Comparison of ENCODE assay signal across 17 cellular contexts in the genomic region with DNA sequence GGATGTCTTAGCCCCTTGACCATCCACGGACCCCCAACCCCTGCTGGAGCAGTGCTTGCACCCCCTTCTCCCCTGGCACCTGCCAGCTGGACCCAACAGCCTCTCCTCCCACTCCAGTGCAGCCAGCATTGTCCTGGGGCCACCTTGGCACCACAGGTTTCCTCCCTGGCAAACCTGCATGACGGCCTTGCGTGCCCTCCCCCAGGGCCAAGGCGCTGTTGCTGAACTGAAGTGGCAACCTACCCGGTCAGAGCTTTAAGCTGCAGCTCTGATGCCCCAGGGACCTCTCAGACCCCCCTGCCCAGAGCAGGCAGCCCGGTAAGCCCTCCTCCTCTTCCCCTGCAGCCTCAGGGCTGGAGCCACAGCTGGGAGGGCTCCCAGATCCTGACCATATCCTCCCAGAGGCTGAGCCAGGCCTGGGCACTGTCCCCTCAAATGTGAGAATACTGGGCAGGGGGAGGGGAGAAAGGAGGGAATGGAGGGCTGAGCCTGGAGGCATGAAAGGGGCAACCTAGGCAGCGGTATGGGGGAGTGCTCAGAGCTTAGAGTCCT. TPM values are rescaled to one million over a fixed set of nuclear protein-coding genes. Genes with fewer than 3 reads are reported as not detected.
A peak's percentile ranks its signal among the peaks of the same experiment; 100 is the strongest.
DNase-seq lines count a peak whose midpoint lies in the region; ATAC-seq and TF ChIP-seq lines count a peak whose summit lies in the region.
"Had no signal": no experiment of that assay in that cellular context is flagged by ENCODE, and none has a peak within 500 bp of the region (broad histone marks: within the 10 kb centered on the region; RNA-seq: fewer than 3 reads in every experiment).

No MANE protein-coding gene starts in this region.

- DNase-seq in NT2/D1 (ENCODE audit: low read depth, low spot score) (no peak), left lung (peak in 1 of 2 donors; percentile 43), posterior vena cava (ENCODE audit: low spot score) (peak; percentile 28), DMS53 treated with DMSO at 0.1 percent for 48 hours (lab: John Stamatoyannopoulos, UW; ENCODE audit: unreplicated experiment) (no peak), KG1 (lab: John Stamatoyannopoulos, UW) (no peak)
- DNase-seq: activated CD4-positive, alpha-beta T cell treated with anti-CD3 and anti-CD28 coated beads, Interleukin-2, amount 10 ng/mL, durations not matched to agents 7 days and 5 days; activated gamma-delta T cell treated with Interleukin-2 at 50 U/mL for 16 hours; adrenal gland; caudate nucleus; naive thymus-derived CD8-positive, alpha-beta T cell; NCI-H1092 treated with DMSO at 0.1 percent for 48 hours; SHP77; stimulated activated CD4-positive, alpha-beta T cell treated with anti-CD3 and anti-CD28 coated beads, Interleukin-4, amount 100 ng/mL, for 24 hours had no signal

- H3K9me3 ChIP-seq in NT2/D1 (ENCODE audit: insufficient read depth, low read length) (no peaks in the 10 kb centered on the region), left lung (no peaks in the 10 kb centered on the region)
- H3K9me3 ChIP-seq: adrenal gland had no signal

- H3K36me3 ChIP-seq in NT2/D1 (ENCODE audit: insufficient read depth, insufficient read length, low read length) (no peaks in the 10 kb centered on the region), left lung (no peaks in the 10 kb centered on the region)
- H3K36me3 ChIP-seq: adrenal gland had no signal

- intact Hi-C loops in left lung (cut with DNase I) (no loop called here), posterior vena cava (cut with DNase I) (no loop called here)

- H3K4me3 ChIP-seq in NT2/D1 (ENCODE audit: insufficient read length, low read depth) (no peak overlapping the region), left lung (no peak overlapping the region)
- H3K4me3 ChIP-seq: adrenal gland, K562 had no signal

- H3K27me3 ChIP-seq in NT2/D1 (ENCODE audit: insufficient read depth, insufficient read length) (no peaks in the 10 kb centered on the region), left lung (no peaks in the 10 kb centered on the region)
- H3K27me3 ChIP-seq: adrenal gland had no signal

- ATAC-seq in left lung (peak; percentile 40), GM18870 (IDR thresholded peaks at IDR 0.05; ENCODE audit: unreplicated experiment) (no peak)
- ATAC-seq: K562; naive thymus-derived CD8-positive, alpha-beta T cell had no signal

- no peak for TF ChIP-seq CTCF in C4-2B (conservative IDR thresholded peaks at IDR 0.05)
- TF ChIP-seq CTCF in left lung (IDR thresholded peaks at IDR 0.05), result no peak

- H3K27ac ChIP-seq in C4-2B (peak overlapping the region; percentile 97), left lung (no peak overlapping the region)

- peaks cover 20% of the 10 kb centered on the region for H3K4me1 ChIP-seq in NT2/D1 (ENCODE audit: insufficient read depth, insufficient read length)
- peaks cover 6 to 11% of the 10 kb centered on the region in 2 donors for H3K4me1 ChIP-seq in left lung

- peak overlapping the region; percentile 58 for H3K9ac ChIP-seq in NT2/D1 (ENCODE audit: insufficient read length, low read depth)

RNA-seq across cellular contexts. Expression of gene LRRC75B, which starts 1.8 kb away (rescaled TPM):
- 10 to 100 TPM in 1 of 2 donors, 1 to 10 TPM in 1; 6.8 to 11.4 TPM for total RNA-seq in left lung
- 1 to 10 TPM; 6.6 to 9.3 TPM for total RNA-seq in posterior vena cava
- total RNA-seq: naive thymus-derived CD8-positive, alpha-beta T cell; OCI-LY7 had no signal

RNA-seq across cellular contexts. Expression of gene GGT1, which starts 8.3 kb away (rescaled TPM):
- total RNA-seq in left lung (10 to 100 TPM; 42.5 to 96.4 TPM), posterior vena cava (1 to 10 TPM; 5.1 to 6.3 TPM)

RNA-seq across cellular contexts. Expression of gene SNRPD3, which starts 38.8 kb away (rescaled TPM):
- total RNA-seq in left lung, result 10 to 100 TPM; 62.7 to 67.3 TPM
- total RNA-seq in posterior vena cava, result 10 to 100 TPM; 42.5 to 54.0 TPM

RNA-seq across cellular contexts. Expression of gene GUCD1, which starts 39.7 kb away (rescaled TPM):
- 100 to 1,000 TPM; 115 to 188 TPM for total RNA-seq in left lung
- 10 to 100 TPM; 73.5 to 82.1 TPM for total RNA-seq in posterior vena cava

Comparison
In these comparisons a context has a peak if more than half of its experiments do, and no peak if none do; other contexts are left out.
1. RNA of gene GGT1, which starts 8.3 kb away (total RNA-seq): 42.5 to 96.4 TPM in left lung; 5.1 to 6.3 TPM in posterior vena cava; every median in the first group is over 4 times any median in the second.